In genomic region chr6:112044856-112045255, GRCh38 we compare ENCODE assay signal across 1 cellular context.
TF ChIP-seq lines count a peak whose summit lies in the region.

No MANE protein-coding gene starts in this region.

TF ChIP-seq in SK-N-SH, 30 proteins besides CTCF, POLR2A, EP300 and RAD21 (continued from another document):
- TF ChIP-seq, protein P1, sequence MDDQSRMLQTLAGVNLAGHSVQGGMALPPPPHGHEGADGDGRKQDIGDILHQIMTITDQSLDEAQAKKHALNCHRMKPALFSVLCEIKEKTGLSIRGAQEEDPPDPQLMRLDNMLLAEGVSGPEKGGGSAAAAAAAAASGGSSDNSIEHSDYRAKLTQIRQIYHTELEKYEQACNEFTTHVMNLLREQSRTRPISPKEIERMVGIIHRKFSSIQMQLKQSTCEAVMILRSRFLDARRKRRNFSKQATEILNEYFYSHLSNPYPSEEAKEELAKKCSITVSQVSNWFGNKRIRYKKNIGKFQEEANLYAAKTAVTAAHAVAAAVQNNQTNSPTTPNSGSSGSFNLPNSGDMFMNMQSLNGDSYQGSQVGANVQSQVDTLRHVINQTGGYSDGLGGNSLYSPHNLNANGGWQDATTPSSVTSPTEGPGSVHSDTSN (IDR thresholded peaks at IDR 0.05): peak; percentile 65
- TF ChIP-seq SMC3 (IDR thresholded peaks at IDR 0.05; ENCODE audit: low read depth, low read length) (no peak), CHD2 (IDR thresholded peaks at IDR 0.05; ENCODE audit: low read length, partially characterized antibody) (no peak), JUND (IDR thresholded peaks at IDR 0.05) (0 out of 2 replicates have a peak, but pooled peaks have one; percentile 15), ELF1 (IDR thresholded peaks at IDR 0.05) (no peak), MEF2A (IDR thresholded peaks at IDR 0.05; ENCODE audit: borderline replicate concordance, low read depth) (no peak), TEAD4 (IDR thresholded peaks at IDR 0.05; ENCODE audit: borderline replicate concordance, insufficient read depth) (peak; percentile 48; the same call in 1 of the 2 replicates)
